Comparison of ENCODE assay signal across 12 cellular contexts in the genomic region with DNA sequence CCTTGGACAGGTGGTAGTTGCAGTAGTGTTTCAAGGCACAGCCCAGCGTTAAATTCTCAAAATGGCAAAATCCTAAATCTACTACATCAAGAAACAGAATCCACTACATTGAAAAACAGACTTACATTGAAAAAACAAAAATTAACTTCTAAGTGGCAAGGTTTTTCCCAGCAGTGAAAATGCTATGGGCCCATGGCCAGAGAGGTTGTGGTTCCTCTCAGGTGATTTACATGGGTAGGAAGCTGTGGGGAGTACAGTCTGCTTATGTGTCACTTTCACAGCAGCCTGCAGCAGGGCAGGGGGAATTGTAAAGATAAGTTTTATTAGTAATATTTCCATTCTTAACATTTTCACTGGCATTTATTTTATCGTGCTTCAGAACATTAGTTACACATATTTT. TPM values are rescaled to one million over a fixed set of nuclear protein-coding genes. Genes with fewer than 3 reads are reported as not detected.
A peak's percentile ranks its signal among the peaks of the same experiment; 100 is the strongest.
DNase-seq lines count a peak whose midpoint lies in the region; ATAC-seq and TF ChIP-seq lines count a peak whose summit lies in the region.
"Had no signal": no experiment of that assay in that cellular context is flagged by ENCODE, and none has a peak within 500 bp of the region (broad histone marks: within the 10 kb centered on the region; RNA-seq: fewer than 3 reads in every experiment).

No MANE protein-coding gene starts in this region.

- H3K27ac ChIP-seq in left ventricle myocardium inferior (replicated peaks), result no peak overlapping the region

- H3K36me3 Mint-ChIP-seq in T-helper 17 cell (ENCODE audit: low read depth), result peaks cover 6% of the 10 kb centered on the region
- H3K36me3 Mint-ChIP-seq in T-cell, result peaks cover 44% of the 10 kb centered on the region

- H3K27me3 ChIP-seq in left ventricle myocardium inferior (ENCODE audit: low read depth), result no peaks in the 10 kb centered on the region

- no peak for TF ChIP-seq CTCF in GM10266 (IDR thresholded peaks at IDR 0.05; ENCODE audit: control insufficient read depth, insufficient read depth, low read depth, missing control alignments)
- TF ChIP-seq CTCF in left ventricle myocardium inferior (IDR thresholded peaks at IDR 0.05; ENCODE audit: borderline replicate concordance), result no peak

- H3K4me1 ChIP-seq in left ventricle myocardium inferior, result no peaks in the 10 kb centered on the region

- ATAC-seq in GM21786 (IDR thresholded peaks at IDR 0.05; ENCODE audit: unreplicated experiment) (peak; percentile 92), HG03135 (IDR thresholded peaks at IDR 0.05; ENCODE audit: unreplicated experiment) (peak; percentile 90), T-helper 17 cell (no peak), T-cell (replicated peaks in 1 of 4) (no peak)
- ATAC-seq: left cardiac atrium; stimulated activated effector memory CD8-positive, alpha-beta T cell treated with anti-CD3 and anti-CD28 coated beads, Interleukin-12 subunit alpha, Interleukin-12 subunit beta, amount 100 ng/mL, for 72 hours had no signal

- DNase-seq in GM10266 (ENCODE audit: extremely low spot score), result peak; percentile 51
- DNase-seq in GM19238 (ENCODE audit: insufficient read length, low spot score), result peak; percentile 12
- DNase-seq in left ventricle myocardium inferior, result no peak
- no peak for DNase-seq in T-helper 17 cell
- no peak for DNase-seq in T-cell
- DNase-seq in stimulated activated CD4-positive, alpha-beta T cell treated with anti-CD3 and anti-CD28 coated beads, Interleukin-4, amount 100 ng/mL, for 1 hour, result no peak
- DNase-seq: foreskin melanocyte, left cardiac atrium, NCI-H2029 had no signal

- no peak overlapping the region for H3K4me3 ChIP-seq in left ventricle myocardium inferior

- H3K27me3 Mint-ChIP-seq in T-helper 17 cell, result no peaks in the 10 kb centered on the region
- H3K27me3 Mint-ChIP-seq in T-cell, result no peaks in the 10 kb centered on the region

- H3K9me3 ChIP-seq in left ventricle myocardium inferior (replicated peaks), result no peaks in the 10 kb centered on the region
- no peaks in the 10 kb centered on the region for H3K9me3 ChIP-seq in T-helper 17 cell (ENCODE audit: control insufficient read depth, low read length, poor library complexity, severe bottlenecking)

- H3K27ac Mint-ChIP-seq in T-helper 17 cell, result no peak overlapping the region
- no peak overlapping the region for H3K27ac Mint-ChIP-seq in T-cell
- H3K27ac Mint-ChIP-seq: stimulated activated effector memory CD8-positive, alpha-beta T cell treated with anti-CD3 and anti-CD28 coated beads, Interleukin-12 subunit alpha, Interleukin-12 subunit beta, amount 100 ng/mL, for 72 hours had no signal

- intact Hi-C loops in left ventricle myocardium inferior (cut with micrococcal nuclease), result no loop called here

- POLR2A ChIA-PET in T-cell (lab: Charles Lee), result no interaction called here

- CTCF ChIA-PET in T-cell (lab: Charles Lee), result no interaction called here

- H3K4me1 Mint-ChIP-seq in T-helper 17 cell (peaks cover 7% of the 10 kb centered on the region), T-cell (peaks cover 3 to 20% (median 19%) of the 10 kb centered on the region in 3 donors)

- peaks cover 0 to 2% (median 0%) of the 10 kb centered on the region in 3 donors for H3K9me3 Mint-ChIP-seq in T-cell

- H3K36me3 ChIP-seq in left ventricle myocardium inferior, result peaks cover 11% of the 10 kb centered on the region

- no peak overlapping the region for H3K4me3 Mint-ChIP-seq in T-helper 17 cell
- no peak overlapping the region for H3K4me3 Mint-ChIP-seq in T-cell
- H3K4me3 Mint-ChIP-seq: stimulated activated effector memory CD8-positive, alpha-beta T cell treated with anti-CD3 and anti-CD28 coated beads, Interleukin-12 subunit alpha, Interleukin-12 subunit beta, amount 100 ng/mL, for 72 hours had no signal

RNA-seq across cellular contexts. Expression of a gene that starts 24.9 kb away (rescaled TPM):
- total RNA-seq in left ventricle myocardium inferior, result 13.7 TPM
- total RNA-seq in T-helper 17 cell, result 10 to 100 TPM; 71.3 to 82.7 TPM
- total RNA-seq in T-cell, result 100 to 1,000 TPM in 4 of 5 donors, 10 to 100 TPM in 1; 88.8 to 141 (median 120) TPM

RNA-seq across cellular contexts. Expression of a gene that starts 52.4 kb away (rescaled TPM):
- total RNA-seq in left ventricle myocardium inferior (not detected), T-helper 17 cell (not detected), T-cell (not detected)
- total RNA-seq: left cardiac atrium had no signal

Comparison
In these comparisons a context has a peak if more than half of its experiments do, and no peak if none do; other contexts are left out.
1. DNase-seq: peak in GM10266 (single experiment) and GM19238 (single experiment); none in left ventricle myocardium inferior (single experiment), T-helper 17 cell (0 of 3), T-cell (0 of 34) and stimulated activated CD4-positive, alpha-beta T cell treated with anti-CD3 and anti-CD28 coated beads, Interleukin-4, amount 100 ng/mL, for 1 hour (single experiment).
2. ATAC-seq: peak in GM21786 (single experiment) and HG03135 (single experiment); none in T-helper 17 cell (single experiment) and T-cell (0 of 4).